ENCODE assay signal across 8 cellular contexts in genomic region chr12:8950702-8951478, GRCh38. TPM values are rescaled to one million over a fixed set of nuclear protein-coding genes. Genes with fewer than 3 reads are reported as not detected.
DNase-seq lines count a peak whose midpoint lies in the region; TF ChIP-seq lines count a peak whose summit lies in the region.

No MANE protein-coding gene starts in this region.

- peaks cover 42% of the 10 kb centered on the region for H3K79me2 ChIP-seq in OCI-LY3 (ENCODE audit: low read length)

- peak overlapping the region; percentile 84 for H3K4me2 ChIP-seq in OCI-LY3 (ENCODE audit: low read length)

- CTCF ChIA-PET in GM10248 (lab: Yijun Ruan, JAX) = interaction anchor here (0.9 to 3.7 kb wide), 12 partner anchors 12 to 293 kb away, joined by 3 to 25 read pairs (median 6); no protein-coding TSS in a partner anchor

- H3K9ac ChIP-seq in OCI-LY3 (ENCODE audit: low read length) = peak overlapping the region; percentile 93
- H3K9ac ChIP-seq in endocrine pancreas (ENCODE audit: control insufficient read depth, insufficient read depth, low read length) = no peak overlapping the region

- H3K9me3 Mint-ChIP-seq in osteocyte (ENCODE audit: unreplicated experiment) = no peaks in the 10 kb centered on the region

- peaks cover 28% of the 10 kb centered on the region for H3K4me1 Mint-ChIP-seq in osteocyte (ENCODE audit: unreplicated experiment)

- H3K9me3 ChIP-seq in OCI-LY3 (ENCODE audit: insufficient read depth, low read length) (peaks cover 7% of the 10 kb centered on the region; the same call in 1 of the 2 replicates), endocrine pancreas (ENCODE audit: control insufficient read depth, low read length) (no peaks in the 10 kb centered on the region)

- H3K36me3 ChIP-seq in GM06990 (ENCODE audit: control insufficient read depth, insufficient read depth, low read length) (no peaks in the 10 kb centered on the region), OCI-LY3 (replicated peaks; ENCODE audit: low read depth, low read length) (peaks cover 25% of the 10 kb centered on the region), endocrine pancreas (ENCODE audit: control insufficient read depth, insufficient read depth, low read length) (no peaks in the 10 kb centered on the region)

- H3K4me1 ChIP-seq in OCI-LY3 (ENCODE audit: low read length) (peaks cover 33% of the 10 kb centered on the region), endocrine pancreas (ENCODE audit: control insufficient read depth, insufficient read depth, low read length) (peaks cover 13% of the 10 kb centered on the region)

- H3K27me3 ChIP-seq in GM06990 (replicated peaks; ENCODE audit: control insufficient read depth, insufficient read depth, low read length) = no peaks in the 10 kb centered on the region
- no peaks in the 10 kb centered on the region for H3K27me3 ChIP-seq in OCI-LY3 (ENCODE audit: low read depth, low read length)
- no peaks in the 10 kb centered on the region for H3K27me3 ChIP-seq in endocrine pancreas (ENCODE audit: control insufficient read depth, insufficient read depth, low read length)

- peak overlapping the region; percentile 98 for H3K27ac Mint-ChIP-seq in osteocyte (ENCODE audit: unreplicated experiment)

- H3K4me3 ChIP-seq in GM06990 (replicated peaks; ENCODE audit: low read depth, low read length) (peak overlapping the region; percentile 93), OCI-LY3 (ENCODE audit: low read length) (peak overlapping the region; percentile 85), endocrine pancreas (ENCODE audit: control insufficient read depth, insufficient read depth, low read length) (peak overlapping the region; percentile 94)

- no peaks in the 10 kb centered on the region for H3K27me3 Mint-ChIP-seq in osteocyte (ENCODE audit: unreplicated experiment)

- peaks cover 26% of the 10 kb centered on the region for H4K20me1 ChIP-seq in OCI-LY3 (ENCODE audit: insufficient read depth, low read length)

- DNase-seq in GM06990 (ENCODE audit: extremely low read depth, insufficient read length) = no peak
- no peak for DNase-seq in osteocyte (ENCODE audit: extremely low spot score, unreplicated experiment)
- DNase-seq in GM10248 (ENCODE audit: extremely low spot score) = no peak
- no peak for DNase-seq in NCI-H2196 treated with DMSO at 0.1 percent for 48 hours (lab: John Stamatoyannopoulos, UW; ENCODE audit: unreplicated experiment)
- DNase-seq in NCI-H1930 (lab: John Stamatoyannopoulos, UW) = no peak
- DNase-seq in DMS79 treated with DMSO at 0.1 percent for 48 hours (lab: John Stamatoyannopoulos, UW) = no peak

- peaks cover 4% of the 10 kb centered on the region for H3K36me3 Mint-ChIP-seq in osteocyte (ENCODE audit: unreplicated experiment)

- H3K4me3 Mint-ChIP-seq in osteocyte (ENCODE audit: unreplicated experiment) = peak overlapping the region; percentile 99

- TF ChIP-seq CTCF in GM06990 (IDR thresholded peaks at IDR 0.05; ENCODE audit: insufficient read depth, low read length, poor library complexity, severe bottlenecking) = no peak
- 0 out of 2 replicates have a peak, but pooled peaks have one; percentile 29 for TF ChIP-seq CTCF in OCI-LY3 (IDR thresholded peaks at IDR 0.05; ENCODE audit: low read depth, low read length)
- TF ChIP-seq CTCF in osteocyte (IDR thresholded peaks at IDR 0.05) = no peak
- no peak for TF ChIP-seq CTCF in GM10248 (IDR thresholded peaks at IDR 0.05; ENCODE audit: control extremely low read depth, extremely low read depth, low read depth, missing control alignments)

- H2AFZ ChIP-seq in OCI-LY3 (ENCODE audit: low read depth, low read length) = peak overlapping the region; percentile 96

- peak overlapping the region; percentile 94 for H3K27ac ChIP-seq in OCI-LY3 (ENCODE audit: low read length)

- POLR2A ChIA-PET in GM10248 (lab: Yijun Ruan, JAX) = no interaction called here

RNA-seq across cellular contexts. Expression of gene M6PR, which starts 1.4 kb away (rescaled TPM):
- 126 and 138 TPM in 2 replicates for total RNA-seq in osteocyte

RNA-seq across cellular contexts. Expression of gene PHC1, which starts 36.6 kb away (rescaled TPM):
- total RNA-seq in osteocyte = 42.3 and 47.0 TPM in 2 replicates

RNA-seq across cellular contexts. Expression of gene KLRG1, which starts 38.5 kb away (rescaled TPM):
- 0.94 TPM in 1 of 2 replicates, not detected in the other for total RNA-seq in osteocyte
